In genomic region chr5:178312900-178313299, GRCh38 we compare ENCODE assay signal across 14 cellular contexts.
DNase-seq lines count a peak whose midpoint lies in the region; FAIRE-seq and TF ChIP-seq lines count a peak whose summit lies in the region.
"Had no signal": no experiment of that assay in that cellular context is flagged by ENCODE, and none has a peak within 500 bp of the region (broad histone marks: within the 10 kb centered on the region; RNA-seq: fewer than 3 reads in every experiment).

No MANE protein-coding gene starts in this region.

- no peak overlapping the region for H3K27ac ChIP-seq in ascending aorta
- H3K27ac ChIP-seq in keratinocyte (ENCODE audit: control insufficient read depth, insufficient read depth, low read length): no peak overlapping the region
- H3K27ac ChIP-seq in transverse colon: peak overlapping the region in 1 of 4 donors; percentile 33
- H3K27ac ChIP-seq: 22Rv1 had no signal

- in situ Hi-C loops in transverse colon (cut with MboI; ENCODE audit: low pct_ligation_motif_present in 1 of 4, low pct_unique_long_range_greater_than_20kb in 1 of 4, low sequenced_read_pairs in 3 of 4): no loop called here

- dilution Hi-C loops in keratinocyte (cut with MboI; ENCODE audit: extremely low pct_ligation_motif_present, low sequenced_read_pairs): no loop called here

- peak overlapping the region; percentile 41 for H3K4me2 ChIP-seq in keratinocyte (ENCODE audit: control insufficient read depth, extremely low read depth, insufficient read depth, low read depth, low read length)

- TF ChIP-seq CTCF in ascending aorta (IDR thresholded peaks at IDR 0.05) (no peak), keratinocyte (optimal IDR thresholded peaks at IDR 0.05 in 1 of 3, IDR thresholded peaks at IDR 0.05 in 1 of 3, conservative IDR thresholded peaks at IDR 0.05 in 1 of 3; ENCODE audit: extremely low read depth in 1 of 3, insufficient read depth in 2 of 3, low read length in 3 of 3) (no peak), transverse colon (IDR thresholded peaks at IDR 0.05) (no peak)

- H3K4me1 ChIP-seq in ascending aorta (no peaks in the 10 kb centered on the region), keratinocyte (ENCODE audit: control insufficient read depth, extremely low read depth, insufficient read depth, low read length) (peaks cover 2% of the 10 kb centered on the region), transverse colon (no peaks in the 10 kb centered on the region)

- DNase-seq in DMS53 (lab: John Stamatoyannopoulos, UW) (peak; percentile 48), DMS53 treated with DMSO at 0.1 percent for 48 hours (lab: John Stamatoyannopoulos, UW; ENCODE audit: unreplicated experiment) (no peak), ascending aorta (ENCODE audit: low spot score in 2 of 2) (peak; percentile 40 to 71), keratinocyte (ENCODE audit: low read depth, low spot score) (no peak), transverse colon (peak; percentile 33), NCI-H1417 (lab: John Stamatoyannopoulos, UW) (no peak), KG1 (lab: John Stamatoyannopoulos, UW) (no peak)
- no peak for DNase-seq in central memory CD4-positive, alpha-beta T cell
- DNase-seq: activated CD8-positive, alpha-beta memory T cell treated with anti-CD3 and anti-CD28 coated beads, Interleukin-2, amount 10 ng/mL, durations not matched to agents 7 days and 5 days; activated naive CD8-positive, alpha-beta T cell treated with anti-CD3 and anti-CD28 coated beads for 36 hours; NCI-H1048; NCI-H510A had no signal

- FAIRE-seq in keratinocyte (lab: Jason Lieb, UNC): no peak

- no peaks in the 10 kb centered on the region for H3K79me2 ChIP-seq in keratinocyte (ENCODE audit: control insufficient read depth, insufficient read depth, low read length)

- peak overlapping the region; percentile 65 for H2AFZ ChIP-seq in keratinocyte (ENCODE audit: control insufficient read depth, low read length)

- TF ChIP-seq EP300 in transverse colon (IDR thresholded peaks at IDR 0.05; ENCODE audit: low read depth): no peak

- no peaks in the 10 kb centered on the region for H4K20me1 ChIP-seq in keratinocyte (ENCODE audit: control insufficient read depth, extremely low read depth, insufficient read depth, low read length)

- no peak for TF ChIP-seq POLR2A in transverse colon (IDR thresholded peaks at IDR 0.05)

- H3K27me3 ChIP-seq in ascending aorta: no peaks in the 10 kb centered on the region
- H3K27me3 ChIP-seq in keratinocyte (ENCODE audit: control insufficient read depth, extremely low read depth, insufficient read depth, low read length): no peaks in the 10 kb centered on the region
- no peaks in the 10 kb centered on the region for H3K27me3 ChIP-seq in transverse colon

- H3K4me3 ChIP-seq in ascending aorta (no peak overlapping the region), keratinocyte (ENCODE audit: control insufficient read depth in 2 of 3, extremely low read depth in 1 of 3, insufficient read depth in 2 of 3, low read depth in 1 of 3, low read length in 3 of 3) (no peak overlapping the region), transverse colon (no peak overlapping the region)
- H3K4me3 ChIP-seq: coronary artery had no signal

- H3K9me3 ChIP-seq in ascending aorta (no peaks in the 10 kb centered on the region), keratinocyte (ENCODE audit: control insufficient read depth, low read depth, low read length) (no peaks in the 10 kb centered on the region), transverse colon (no peaks in the 10 kb centered on the region)

- no peaks in the 10 kb centered on the region for H3K9me1 ChIP-seq in keratinocyte (ENCODE audit: control insufficient read depth, extremely low read depth, insufficient read depth, low read length)

- WGBS in transverse colon (ENCODE audit: low coverage in 1 of 2), 2 donors: 73 to 85% methylated on average over 10 to 19 of the region's 19 CpGs

- intact Hi-C loops in ascending aorta (cut with DNase I) (no loop called here), transverse colon (cut with DNase I; ENCODE audit: low total_unique reads) (loop anchor here (5.0 kb wide), 1 partner anchor 896 kb away; no protein-coding TSS in a partner anchor)

- H3K9ac ChIP-seq in keratinocyte (ENCODE audit: control insufficient read depth, extremely low read depth, insufficient read depth, low read length): no peak overlapping the region

- H3K36me3 ChIP-seq in ascending aorta: no peaks in the 10 kb centered on the region
- H3K36me3 ChIP-seq in keratinocyte (ENCODE audit: control insufficient read depth in 2 of 2, extremely low read depth in 1 of 2, insufficient read depth in 2 of 2, low read length in 2 of 2): no peaks in the 10 kb centered on the region
- no peaks in the 10 kb centered on the region for H3K36me3 ChIP-seq in transverse colon

Comparison
In these comparisons a context has a peak if more than half of its experiments do, and no peak if none do; other contexts are left out.
1. DNase-seq: peak in DMS53 (single experiment), ascending aorta (2 of 2) and transverse colon (single experiment); none in DMS53 treated with DMSO at 0.1 percent for 48 hours (single experiment), keratinocyte (single experiment), NCI-H1417 (0 of 3), central memory CD4-positive, alpha-beta T cell (single experiment) and KG1 (single experiment).